Comparison of ENCODE assay signal across 17 cellular contexts in genomic region chr13:39870197-39870746, GRCh38.
"Had no signal": no experiment of that assay in that cellular context is flagged by ENCODE, and none has a peak within 500 bp of the region (broad histone marks: within the 10 kb centered on the region; RNA-seq: fewer than 3 reads in every experiment).

No MANE protein-coding gene starts in this region.

- H3K4me3 ChIP-seq: colonic mucosa, esophagus muscularis mucosa, heart right ventricle had no signal

- DNase-seq: activated CD4-positive, alpha-beta memory T cell treated with anti-CD3 and anti-CD28 coated beads for 36 hours; activated CD4-positive, alpha-beta T cell treated with anti-CD3 and anti-CD28 coated beads for 4 hours; activated CD4-positive, CD25-positive, alpha-beta regulatory T cell; activated effector memory CD4-positive, alpha-beta T cell treated with Interleukin-2 at 50 U/mL for 16 hours; activated naive CD4-positive, alpha-beta T cell treated with anti-CD3 and anti-CD28 coated beads for 36 hours; activated naive CD8-positive, alpha-beta T cell treated with anti-CD3 and anti-CD28 coated beads, Interleukin-2, amount 10 ng/mL, durations not matched to agents 7 days and 5 days; activated T-cell treated with anti-CD3 and anti-CD28 coated beads, Interleukin-2, amount 50 U/mL, for 72 hours; amniotic stem cell; colonic mucosa; heart right ventricle; left colon; mesenchymal stem cell; nephron progenitor cell; right cardiac atrium; stimulated activated CD4-positive, alpha-beta T cell treated with anti-CD3 and anti-CD28 coated beads, Interleukin-4, amount 100 ng/mL, for 24 hours; stimulated activated naive CD4-positive, alpha-beta T cell treated with Interleukin-2 at 50 U/mL for 16 hours had no signal

- ATAC-seq: activated T-cell treated with anti-CD3 and anti-CD28 coated beads, Interleukin-2, amount 50 U/mL, for 72 hours; heart right ventricle; left colon; right cardiac atrium had no signal
